18 cellular contexts compared by ENCODE assay signal in genomic region chr11:95916049-95916448, GRCh38. TPM values are rescaled to one million over a fixed set of nuclear protein-coding genes. Genes with fewer than 3 reads are reported as not detected.
DNase-seq lines count a peak whose midpoint lies in the region; ATAC-seq and TF ChIP-seq lines count a peak whose summit lies in the region.
"Had no signal": no experiment of that assay in that cellular context is flagged by ENCODE, and none has a peak within 500 bp of the region (broad histone marks: within the 10 kb centered on the region; RNA-seq: fewer than 3 reads in every experiment).

No MANE protein-coding gene starts in this region.

- DNase-seq in heart right ventricle (no peak), cardiac septum (ENCODE audit: low spot score) (no peak), myocyte (ENCODE audit: low read depth) (peak; percentile 21), thoracic aorta (ENCODE audit: low spot score) (no peak), NCI-H187 (lab: John Stamatoyannopoulos, UW) (no peak)
- DNase-seq: C1 segment of cervical spinal cord; CD8-positive, alpha-beta memory T cell; DMS79; GOT3; KBM-7; NCI-H1105; NCI-H2081 treated with DMSO at 0.1 percent for 48 hours; OCI-M1; SHP77 treated with DMSO at 0.1 percent for 48 hours had no signal

- peaks cover 12% of the 10 kb centered on the region for H3K4me1 Mint-ChIP-seq in activated T-helper 17 cell treated with anti-CD3 and anti-CD28 coated beads, Interleukin-2, amount 50 U/mL, for 72 hours

- TF ChIP-seq CTCF in heart right ventricle (IDR thresholded peaks at IDR 0.05) (no peak), thoracic aorta (IDR thresholded peaks at IDR 0.05) (no peak)

- no peak for ATAC-seq in heart right ventricle
- peak; percentile 28 for ATAC-seq in activated T-helper 17 cell treated with anti-CD3 and anti-CD28 coated beads, Interleukin-2, amount 50 U/mL, for 72 hours (replicated peaks)
- no peak for ATAC-seq in thoracic aorta (ENCODE audit: insufficient number of reproducible peaks, low FRiP score, low read depth)
- ATAC-seq in HG03045 (IDR thresholded peaks at IDR 0.05; ENCODE audit: unreplicated experiment), result no peak
- ATAC-seq: A549, HCT116 had no signal

- peaks cover 0 to 69% (median 46%) of the 10 kb centered on the region in 9 donors for H3K4me1 ChIP-seq in heart right ventricle
- H3K4me1 ChIP-seq in thoracic aorta (ENCODE audit: control insufficient read depth in 1 of 2, low read depth in 2 of 2), result peaks cover 43 to 85% of the 10 kb centered on the region in 2 donors

- H3K27me3 ChIP-seq in heart right ventricle, result no peaks in the 10 kb centered on the region
- no peaks in the 10 kb centered on the region for H3K27me3 ChIP-seq in thoracic aorta (replicated peaks; ENCODE audit: insufficient read depth)

- H3K9me3 ChIP-seq in heart right ventricle (no peaks in the 10 kb centered on the region), thoracic aorta (no peaks in the 10 kb centered on the region)
- H3K9me3 ChIP-seq: A549 had no signal

- H3K4me3 ChIP-seq in heart right ventricle, result no peak overlapping the region
- H3K4me3 ChIP-seq in thoracic aorta, result no peak overlapping the region
- H3K4me3 ChIP-seq: A549 had no signal

- H3K27ac Mint-ChIP-seq in activated T-helper 17 cell treated with anti-CD3 and anti-CD28 coated beads, Interleukin-2, amount 50 U/mL, for 72 hours, result no peak overlapping the region
- H3K27ac Mint-ChIP-seq: CD8-positive, alpha-beta memory T cell had no signal

- H3K36me3 ChIP-seq in heart right ventricle, result no peaks in the 10 kb centered on the region
- no peaks in the 10 kb centered on the region for H3K36me3 ChIP-seq in thoracic aorta

- H3K27me3 Mint-ChIP-seq in activated T-helper 17 cell treated with anti-CD3 and anti-CD28 coated beads, Interleukin-2, amount 50 U/mL, for 72 hours, result no peaks in the 10 kb centered on the region
- H3K27me3 Mint-ChIP-seq: CD8-positive, alpha-beta memory T cell had no signal

- no peak overlapping the region for H3K4me3 Mint-ChIP-seq in activated T-helper 17 cell treated with anti-CD3 and anti-CD28 coated beads, Interleukin-2, amount 50 U/mL, for 72 hours
- H3K4me3 Mint-ChIP-seq: CD8-positive, alpha-beta memory T cell had no signal

- H3K9me3 Mint-ChIP-seq in activated T-helper 17 cell treated with anti-CD3 and anti-CD28 coated beads, Interleukin-2, amount 50 U/mL, for 72 hours, result no peaks in the 10 kb centered on the region

- H3K36me3 Mint-ChIP-seq in activated T-helper 17 cell treated with anti-CD3 and anti-CD28 coated beads, Interleukin-2, amount 50 U/mL, for 72 hours (ENCODE audit: low read depth), result peaks cover 8% of the 10 kb centered on the region

- intact Hi-C loops in heart right ventricle (cut with DNase I), result no loop called here
- intact Hi-C loops in cardiac septum (cut with DNase I), result no loop called here

- WGBS in heart right ventricle, 2 donors, result 75 to 84% methylated on average over 2 of the region's 2 CpGs

- H3K27ac ChIP-seq in heart right ventricle, result peak overlapping the region in 8 of 10 donors; percentile 24 to 71 (median 54)
- H3K27ac ChIP-seq in thoracic aorta, result peak overlapping the region; percentile 15 to 71
- H3K27ac ChIP-seq: A549 had no signal

RNA-seq across cellular contexts. Expression of gene MTMR2, which starts 7.9 kb away (rescaled TPM):
- total RNA-seq in heart right ventricle (10 to 100 TPM; 16.3 to 23.1 (median 20.3) TPM), cardiac septum (22.2 TPM), myocyte (18.5 and 25.7 TPM in 2 replicates), thoracic aorta (10 to 100 TPM; 38.2 to 38.9 TPM)
- polyA plus RNA-seq in heart right ventricle, result 10 to 100 TPM in 1 of 2 donors, 1 to 10 TPM in 1; 7.8 to 10.2 TPM
- total RNA-seq in activated T-helper 17 cell treated with anti-CD3 and anti-CD28 coated beads, Interleukin-2, amount 50 U/mL, for 72 hours, result 10 to 100 TPM; 14.9 to 35.4 TPM
- 18.9 TPM for polyA plus RNA-seq in myocyte (2012)
